10 cellular contexts compared by ENCODE assay signal in the genomic region with DNA sequence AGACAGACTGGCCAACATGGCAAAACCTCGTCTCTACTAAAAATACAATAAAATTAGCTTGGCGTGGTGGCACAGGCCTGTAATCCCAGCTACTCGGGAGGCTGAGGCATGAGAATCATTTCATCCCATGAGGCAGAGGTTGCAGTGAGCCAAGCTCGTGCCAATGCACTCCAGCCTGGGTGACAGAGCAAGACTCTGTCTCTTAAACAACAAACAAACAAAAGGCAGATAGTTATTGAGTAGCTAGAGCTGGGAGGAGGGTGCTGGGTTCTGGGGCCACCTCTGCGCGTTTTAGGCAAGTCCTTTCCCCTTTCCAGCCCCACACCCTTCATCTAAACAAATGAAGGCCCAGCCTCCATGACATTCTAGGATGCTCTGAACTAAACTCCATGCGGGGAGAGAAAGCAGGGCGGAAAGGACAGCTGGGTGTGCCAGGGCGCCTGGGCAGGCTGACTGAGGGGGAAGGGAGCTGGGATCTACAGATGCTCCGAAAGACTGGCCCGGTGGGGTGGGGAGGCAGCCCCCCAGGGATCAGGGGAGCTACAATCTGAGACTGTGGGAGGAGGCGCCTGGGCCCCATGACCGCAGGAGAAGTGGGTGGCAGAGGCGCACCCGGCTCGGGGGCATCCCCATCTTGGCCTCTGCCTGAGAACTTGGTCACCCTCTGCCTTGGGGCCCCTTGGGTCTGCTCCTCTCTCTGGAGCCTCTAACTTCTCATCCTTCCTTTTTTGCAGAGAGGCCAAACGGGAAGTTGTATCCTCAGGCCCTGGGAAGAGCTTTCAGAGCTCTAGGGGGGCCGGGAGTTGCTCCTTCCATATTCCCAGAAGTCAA. TPM values are rescaled to one million over a fixed set of nuclear protein-coding genes. Genes with fewer than 3 reads are reported as not detected.
DNase-seq lines count a peak whose midpoint lies in the region; ATAC-seq and TF ChIP-seq lines count a peak whose summit lies in the region.
"Had no signal": no experiment of that assay in that cellular context is flagged by ENCODE, and none has a peak within 500 bp of the region (broad histone marks: within the 10 kb centered on the region; RNA-seq: fewer than 3 reads in every experiment).

No MANE protein-coding gene starts in this region.

- H3K27me3 ChIP-seq in SU-DHL-6 (ENCODE audit: low read length) (no peaks in the 10 kb centered on the region), adrenal gland (peaks cover 8% of the 10 kb centered on the region)

- H3K27ac ChIP-seq in SU-DHL-6 (ENCODE audit: low read depth, low read length) = peak overlapping the region; percentile 98
- H3K27ac ChIP-seq in adrenal gland = no peak overlapping the region

- H3K27ac Mint-ChIP-seq in activated naive CD4-positive, alpha-beta T cell treated with anti-CD3 and anti-CD28 coated beads, Interleukin-2, amount 50 U/mL, for 24 hours = peak overlapping the region; percentile 99
- no peak overlapping the region for H3K27ac Mint-ChIP-seq in type B pancreatic cell
- H3K27ac Mint-ChIP-seq in WTC11 = no peak overlapping the region

- no peak for ATAC-seq in WTC11
- ATAC-seq in GM21526 (IDR thresholded peaks at IDR 0.05; ENCODE audit: low FRiP score, unreplicated experiment) = no peak

- H3K27me3 Mint-ChIP-seq in activated naive CD4-positive, alpha-beta T cell treated with anti-CD3 and anti-CD28 coated beads, Interleukin-2, amount 50 U/mL, for 24 hours = no peaks in the 10 kb centered on the region
- H3K27me3 Mint-ChIP-seq in type B pancreatic cell (no peaks in the 10 kb centered on the region), WTC11 (ENCODE audit: low read depth) (peaks cover 15% of the 10 kb centered on the region)

- DNase-seq in GM12864 (ENCODE audit: low read depth) (no peak), type B pancreatic cell (ENCODE audit: extremely low spot score, unreplicated experiment) (no peak), adrenal gland (no peak), WTC11 (ENCODE audit: low spot score) (no peak)
- DNase-seq in stimulated activated CD4-positive, alpha-beta T cell treated with anti-CD3 and anti-CD28 coated beads, Interleukin-15, amount 100 ng/mL, for 1 hour (ENCODE audit: low read depth in 1 of 2, low spot score in 1 of 2) = peak; percentile 20 to 61
- DNase-seq: NCI-H748 treated with DMSO at 0.1 percent for 48 hours had no signal

- H3K36me3 ChIP-seq in SU-DHL-6 (ENCODE audit: low read length) (peaks cover 22% of the 10 kb centered on the region), adrenal gland (replicated peaks in 1 of 2) (no peaks in the 10 kb centered on the region)

- peaks cover 16% of the 10 kb centered on the region for H3K36me3 Mint-ChIP-seq in activated naive CD4-positive, alpha-beta T cell treated with anti-CD3 and anti-CD28 coated beads, Interleukin-2, amount 50 U/mL, for 24 hours
- H3K36me3 Mint-ChIP-seq in type B pancreatic cell (no peaks in the 10 kb centered on the region), WTC11 (no peaks in the 10 kb centered on the region)

- no peaks in the 10 kb centered on the region for H3K9me3 Mint-ChIP-seq in activated naive CD4-positive, alpha-beta T cell treated with anti-CD3 and anti-CD28 coated beads, Interleukin-2, amount 50 U/mL, for 24 hours
- H3K9me3 Mint-ChIP-seq in type B pancreatic cell = no peaks in the 10 kb centered on the region
- peaks cover 3% of the 10 kb centered on the region for H3K9me3 Mint-ChIP-seq in WTC11

- H3K9ac ChIP-seq in SU-DHL-6 (ENCODE audit: low read length) = peak overlapping the region; percentile 95

- H3K4me2 ChIP-seq in SU-DHL-6 (ENCODE audit: low read depth, low read length, poor library complexity, severe bottlenecking) = peak overlapping the region; percentile 89

- H3K4me1 ChIP-seq in adrenal gland (replicated peaks in 1 of 2) = no peaks in the 10 kb centered on the region

- TF ChIP-seq POLR2A in adrenal gland (IDR thresholded peaks at IDR 0.05) = no peak

- H3K79me2 ChIP-seq in SU-DHL-6 (ENCODE audit: insufficient read depth, low read length) = peaks cover 35% of the 10 kb centered on the region

- H3K4me3 Mint-ChIP-seq in activated naive CD4-positive, alpha-beta T cell treated with anti-CD3 and anti-CD28 coated beads, Interleukin-2, amount 50 U/mL, for 24 hours = peak overlapping the region; percentile 98
- no peak overlapping the region for H3K4me3 Mint-ChIP-seq in type B pancreatic cell
- no peak overlapping the region for H3K4me3 Mint-ChIP-seq in WTC11

- 56 to 70% (median 65%) methylated on average over 13 to 18 of the region's 18 CpGs for WGBS in adrenal gland, 4 donors

- POLR2A ChIA-PET in WTC11 (lab: Charles Lee) = no interaction called here

- no peaks in the 10 kb centered on the region for H4K20me1 ChIP-seq in SU-DHL-6 (ENCODE audit: low read depth, low read length)

- H3K4me1 Mint-ChIP-seq in activated naive CD4-positive, alpha-beta T cell treated with anti-CD3 and anti-CD28 coated beads, Interleukin-2, amount 50 U/mL, for 24 hours = peaks cover 70% of the 10 kb centered on the region
- H3K4me1 Mint-ChIP-seq in type B pancreatic cell (ENCODE audit: unreplicated experiment) (no peaks in the 10 kb centered on the region), WTC11 (no peaks in the 10 kb centered on the region)

- H3F3A ChIP-seq in SU-DHL-6 (ENCODE audit: insufficient read depth) = peaks cover 33% of the 10 kb centered on the region

- TF ChIP-seq CTCF in GM12864 (IDR thresholded peaks at IDR 0.05; ENCODE audit: low read depth, low read length, missing control alignments) (no peak), SU-DHL-6 (IDR thresholded peaks at IDR 0.05; ENCODE audit: insufficient read depth, low read length, poor library complexity, severe bottlenecking) (no peak), type B pancreatic cell (conservative IDR thresholded peaks at IDR 0.05) (no peak), adrenal gland (IDR thresholded peaks at IDR 0.05) (no peak), WTC11 (IDR thresholded peaks at IDR 0.05) (no peak)

- H3K9me2 ChIP-seq in SU-DHL-6 (replicated peaks; ENCODE audit: insufficient read depth, low read length) = no peaks in the 10 kb centered on the region

- no peaks in the 10 kb centered on the region for H3K9me3 ChIP-seq in SU-DHL-6 (ENCODE audit: insufficient read depth, low read length)
- H3K9me3 ChIP-seq in adrenal gland (replicated peaks in 1 of 3) = no peaks in the 10 kb centered on the region

- CTCF ChIA-PET in WTC11 (lab: Charles Lee) = interaction anchor here (1.7 to 2.0 kb wide), 2 partner anchors 44 to 142 kb away, joined by 6 to 7 read pairs; partner anchors contain the start of gene DCTPP1

- H3K4me3 ChIP-seq in GM12864 (ENCODE audit: low read depth, low read length) (peak overlapping the region; percentile 65), SU-DHL-6 (ENCODE audit: insufficient read depth, low read length, poor library complexity, severe bottlenecking) (peak overlapping the region; percentile 89), adrenal gland (no peak overlapping the region)

- intact Hi-C loops in adrenal gland (cut with DNase I) = no loop called here

- no peak overlapping the region for H2AFZ ChIP-seq in SU-DHL-6 (ENCODE audit: low read depth, low read length, severe bottlenecking)

TF ChIP-seq in WTC11, 78 proteins besides CTCF, POLR2A, EP300 and RAD21 (continues in another document):
- no peak for TF ChIP-seq TP53 (CRISPR knock-in tag; IDR thresholded peaks at IDR 0.05)
- TF ChIP-seq USF2 (CRISPR knock-in tag; IDR thresholded peaks at IDR 0.05) = no peak
- no peak for TF ChIP-seq ZNF138 (CRISPR knock-in tag; conservative IDR thresholded peaks at IDR 0.05)
- TF ChIP-seq, protein P1, sequence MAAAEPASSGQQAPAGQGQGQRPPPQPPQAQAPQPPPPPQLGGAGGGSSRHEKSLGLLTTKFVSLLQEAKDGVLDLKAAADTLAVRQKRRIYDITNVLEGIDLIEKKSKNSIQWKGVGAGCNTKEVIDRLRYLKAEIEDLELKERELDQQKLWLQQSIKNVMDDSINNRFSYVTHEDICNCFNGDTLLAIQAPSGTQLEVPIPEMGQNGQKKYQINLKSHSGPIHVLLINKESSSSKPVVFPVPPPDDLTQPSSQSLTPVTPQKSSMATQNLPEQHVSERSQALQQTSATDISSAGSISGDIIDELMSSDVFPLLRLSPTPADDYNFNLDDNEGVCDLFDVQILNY (CRISPR knock-in tag; IDR thresholded peaks at IDR 0.05) = no peak
- no peak for TF ChIP-seq IRF2 (CRISPR knock-in tag; IDR thresholded peaks at IDR 0.05; ENCODE audit: borderline replicate concordance, low read depth)
- no peak for TF ChIP-seq ATF1 (CRISPR knock-in tag; IDR thresholded peaks at IDR 0.05)
- TF ChIP-seq ETV6 (CRISPR knock-in tag; IDR thresholded peaks at IDR 0.05) = no peak
- TF ChIP-seq NR1H2 (CRISPR knock-in tag; IDR thresholded peaks at IDR 0.05) = no peak

RNA-seq across cellular contexts. Expression of gene ITGAL, which starts 0.9 kb away (rescaled TPM):
- total RNA-seq in type B pancreatic cell (ENCODE audit: low replicate concordance) (0.33 and 0.48 TPM in 2 replicates), adrenal gland (10 to 100 TPM in 1 of 8 donors, 1 to 10 TPM in 7; 3.0 to 14.7 (median 5.0) TPM), WTC11 (2021) (0.64 to 1.1 TPM (median 1.0 TPM) in 3 replicates)
- polyA plus RNA-seq in adrenal gland = 10 to 100 TPM in 1 of 3 donors, 1 to 10 TPM in 2; 2.1 to 10.6 (median 2.6) TPM
- total RNA-seq: epithelial cell of proximal tubule had no signal

RNA-seq across cellular contexts. Expression of gene SEPHS2, which starts 27.8 kb away (rescaled TPM):
- 58.6 and 84.8 TPM in 2 replicates for total RNA-seq in type B pancreatic cell (ENCODE audit: low replicate concordance)
- 10 to 100 TPM; 33.1 to 60.5 (median 47.3) TPM for total RNA-seq in adrenal gland
- polyA plus RNA-seq in adrenal gland = 10 to 100 TPM; 18.9 to 54.5 (median 21.9) TPM
- 50.4 to 55.2 TPM (median 53.5 TPM) in 3 replicates for total RNA-seq in WTC11 (2021)

RNA-seq across cellular contexts. Expression of gene DCTPP1, which starts 43.6 kb away (rescaled TPM):
- total RNA-seq in type B pancreatic cell (ENCODE audit: low replicate concordance) (41.8 and 62.1 TPM in 2 replicates), adrenal gland (10 to 100 TPM; 15.1 to 33.9 (median 29.5) TPM), WTC11 (2021) (69.0 to 72.2 TPM (median 70.5 TPM) in 3 replicates)
- 10 to 100 TPM; 11.7 to 15.2 (median 13.3) TPM for polyA plus RNA-seq in adrenal gland

RNA-seq across cellular contexts. Expression of gene ZNF768, which starts 52.9 kb away (rescaled TPM):
- total RNA-seq in type B pancreatic cell (ENCODE audit: low replicate concordance) = 58.7 and 59.6 TPM in 2 replicates
- total RNA-seq in adrenal gland = 10 to 100 TPM; 23.2 to 53.0 (median 30.9) TPM
- polyA plus RNA-seq in adrenal gland = 100 to 1,000 TPM in 1 of 3 donors, 10 to 100 TPM in 1, 1 to 10 TPM in 1; 8.7 to 103 (median 55.6) TPM
- 35.9 to 43.0 TPM (median 42.4 TPM) in 3 replicates for total RNA-seq in WTC11 (2021)

Comparison
In these comparisons a context has a peak if more than half of its experiments do, and no peak if none do; other contexts are left out.
1. DNase-seq: peak in stimulated activated CD4-positive, alpha-beta T cell treated with anti-CD3 and anti-CD28 coated beads, Interleukin-15, amount 100 ng/mL, for 1 hour (2 of 2); none in GM12864 (single experiment), type B pancreatic cell (single experiment), adrenal gland (0 of 7) and WTC11 (single experiment).
2. H3K4me3 ChIP-seq: peak in GM12864 (single experiment) and SU-DHL-6 (single experiment); none in adrenal gland (0 of 4).